In genomic region chr2:134536312-134536711, GRCh38 we compare ENCODE assay signal across 17 cellular contexts.
"Had no signal": no experiment of that assay in that cellular context is flagged by ENCODE, and none has a peak within 500 bp of the region (broad histone marks: within the 10 kb centered on the region; RNA-seq: fewer than 3 reads in every experiment).

No MANE protein-coding gene starts in this region.

- H3K4me1 Mint-ChIP-seq: activated naive CD4-positive, alpha-beta T cell treated with anti-CD3 and anti-CD28 coated beads, Interleukin-2, amount 10 ng/mL, durations not matched to agents 7 days and 5 days; activated T-helper 17 cell treated with anti-CD3 and anti-CD28 coated beads, Interleukin-2, amount 50 U/mL, for 72 hours; mesothelial cell of epicardium had no signal

- H3K27me3 ChIP-seq: adrenal gland, suprapubic skin, upper lobe of left lung had no signal

- ATAC-seq: activated T-helper 17 cell treated with anti-CD3 and anti-CD28 coated beads, Interleukin-2, amount 50 U/mL, for 72 hours; left colon; lower lobe of right lung; psoas muscle; sciatic nerve; stimulated activated naive CD8-positive, alpha-beta T cell treated with anti-CD3 and anti-CD28 coated beads, Interleukin-15, Interleukin-2, amounts not matched to agents 100 U/mL and 50 U/mL, for 24 hours had no signal

- DNase-seq: activated CD4-positive, alpha-beta T cell treated with anti-CD3 and anti-CD28 coated beads, Interleukin-2, amount 50 U/mL, for 4 hours; activated CD4-positive, CD25-positive, alpha-beta regulatory T cell treated with anti-CD3 and anti-CD28 coated beads, Interleukin-2, amount 50 U/mL, for 72 hours; activated naive CD4-positive, alpha-beta T cell treated with anti-CD3 and anti-CD28 coated beads, Interleukin-2, amount 10 ng/mL, durations not matched to agents 7 days and 5 days; adrenal gland; effector CD4-positive, alpha-beta T cell; foreskin fibroblast; left colon; lower lobe of right lung; psoas muscle; stimulated activated naive CD8-positive, alpha-beta T cell treated with anti-CD3 and anti-CD28 coated beads, Interleukin-15, Interleukin-2, amounts not matched to agents 100 U/mL and 50 U/mL, for 24 hours; SW 1271 had no signal

- H3K4me3 Mint-ChIP-seq: activated naive CD4-positive, alpha-beta T cell treated with anti-CD3 and anti-CD28 coated beads, Interleukin-2, amount 10 ng/mL, durations not matched to agents 7 days and 5 days; activated T-helper 17 cell treated with anti-CD3 and anti-CD28 coated beads, Interleukin-2, amount 50 U/mL, for 72 hours; mesothelial cell of epicardium had no signal

- H3K36me3 ChIP-seq: adrenal gland, lower lobe of right lung, suprapubic skin, upper lobe of left lung had no signal

- H3K36me3 Mint-ChIP-seq: activated naive CD4-positive, alpha-beta T cell treated with anti-CD3 and anti-CD28 coated beads, Interleukin-2, amount 10 ng/mL, durations not matched to agents 7 days and 5 days; mesothelial cell of epicardium had no signal

- H3K9me3 ChIP-seq: adrenal gland, lower lobe of right lung, psoas muscle, suprapubic skin, upper lobe of left lung had no signal

- H3K27me3 Mint-ChIP-seq: activated T-helper 17 cell treated with anti-CD3 and anti-CD28 coated beads, Interleukin-2, amount 50 U/mL, for 72 hours had no signal

- H3K27ac ChIP-seq: adrenal gland, coronary artery, lower lobe of right lung, psoas muscle, suprapubic skin, upper lobe of left lung had no signal

- H3K9me3 Mint-ChIP-seq: activated naive CD4-positive, alpha-beta T cell treated with anti-CD3 and anti-CD28 coated beads, Interleukin-2, amount 10 ng/mL, durations not matched to agents 7 days and 5 days; activated T-helper 17 cell treated with anti-CD3 and anti-CD28 coated beads, Interleukin-2, amount 50 U/mL, for 72 hours; mesothelial cell of epicardium had no signal

- H3K4me3 ChIP-seq: adrenal gland, coronary artery, lower lobe of right lung, psoas muscle, suprapubic skin, upper lobe of left lung had no signal

- H3K27ac Mint-ChIP-seq: activated naive CD4-positive, alpha-beta T cell treated with anti-CD3 and anti-CD28 coated beads, Interleukin-2, amount 10 ng/mL, durations not matched to agents 7 days and 5 days; activated T-helper 17 cell treated with anti-CD3 and anti-CD28 coated beads, Interleukin-2, amount 50 U/mL, for 72 hours; mesothelial cell of epicardium had no signal

- H3K4me1 ChIP-seq: adrenal gland, lower lobe of right lung, psoas muscle, suprapubic skin, upper lobe of left lung had no signal
